In the genomic region with DNA sequence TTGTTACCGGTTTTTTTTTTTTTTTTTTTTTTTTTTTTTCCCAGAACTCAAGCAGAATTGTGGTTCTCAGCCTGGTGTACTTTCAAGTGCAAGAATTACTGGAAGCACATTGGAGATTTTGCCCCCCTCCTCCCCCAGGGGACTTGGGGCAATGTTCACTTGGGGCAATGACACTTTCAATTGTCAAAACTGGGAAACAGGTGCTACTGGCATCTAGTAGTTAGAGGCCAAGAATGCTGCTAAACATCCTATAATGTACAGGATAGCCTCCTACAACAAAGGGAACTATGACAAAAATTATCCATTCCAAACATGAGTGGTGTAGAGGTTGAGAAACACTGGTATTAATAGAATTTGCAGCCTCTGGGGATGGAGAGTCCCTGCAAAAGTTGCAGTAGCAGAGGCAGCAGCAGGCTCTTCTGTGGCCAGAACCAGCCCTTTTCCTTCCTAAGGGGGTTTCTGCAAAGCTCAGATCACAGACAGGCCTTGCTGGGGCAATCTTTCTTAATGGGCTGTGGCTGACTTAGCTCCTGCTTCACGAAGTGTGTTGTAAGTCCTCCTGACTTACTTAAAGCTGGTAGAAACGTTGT, we compare ENCODE assay signal across 1 cellular context.
TF ChIP-seq lines count a peak whose summit lies in the region.

No MANE protein-coding gene starts in this region.

TF ChIP-seq in K562, 482 proteins besides CTCF, POLR2A, EP300 and RAD21:
- TF ChIP-seq THRAP3 (IDR thresholded peaks at IDR 0.05; ENCODE audit: borderline replicate concordance), result no peak
- TF ChIP-seq, protein P1, sequence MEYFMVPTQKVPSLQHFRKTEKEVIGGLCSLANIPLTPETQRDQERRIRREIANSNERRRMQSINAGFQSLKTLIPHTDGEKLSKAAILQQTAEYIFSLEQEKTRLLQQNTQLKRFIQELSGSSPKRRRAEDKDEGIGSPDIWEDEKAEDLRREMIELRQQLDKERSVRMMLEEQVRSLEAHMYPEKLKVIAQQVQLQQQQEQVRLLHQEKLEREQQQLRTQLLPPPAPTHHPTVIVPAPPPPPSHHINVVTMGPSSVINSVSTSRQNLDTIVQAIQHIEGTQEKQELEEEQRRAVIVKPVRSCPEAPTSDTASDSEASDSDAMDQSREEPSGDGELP (CRISPR knock-in tag; IDR thresholded peaks at IDR 0.05; ENCODE audit: borderline replicate concordance), result no peak
- TF ChIP-seq HDAC3 (IDR thresholded peaks at IDR 0.05; ENCODE audit: borderline replicate concordance, partially characterized antibody), result no peak
- TF ChIP-seq KLF6 (CRISPR knock-in tag; IDR thresholded peaks at IDR 0.05; ENCODE audit: borderline replicate concordance), result no peak
- TF ChIP-seq ZNF253 (CRISPR knock-in tag; conservative IDR thresholded peaks at IDR 0.05), result no peak
- TF ChIP-seq ELF2 (CRISPR knock-in tag; IDR thresholded peaks at IDR 0.05), result no peak
- no peak for TF ChIP-seq CEBPB (tag; IDR thresholded peaks at IDR 0.05)
- TF ChIP-seq, protein P2, sequence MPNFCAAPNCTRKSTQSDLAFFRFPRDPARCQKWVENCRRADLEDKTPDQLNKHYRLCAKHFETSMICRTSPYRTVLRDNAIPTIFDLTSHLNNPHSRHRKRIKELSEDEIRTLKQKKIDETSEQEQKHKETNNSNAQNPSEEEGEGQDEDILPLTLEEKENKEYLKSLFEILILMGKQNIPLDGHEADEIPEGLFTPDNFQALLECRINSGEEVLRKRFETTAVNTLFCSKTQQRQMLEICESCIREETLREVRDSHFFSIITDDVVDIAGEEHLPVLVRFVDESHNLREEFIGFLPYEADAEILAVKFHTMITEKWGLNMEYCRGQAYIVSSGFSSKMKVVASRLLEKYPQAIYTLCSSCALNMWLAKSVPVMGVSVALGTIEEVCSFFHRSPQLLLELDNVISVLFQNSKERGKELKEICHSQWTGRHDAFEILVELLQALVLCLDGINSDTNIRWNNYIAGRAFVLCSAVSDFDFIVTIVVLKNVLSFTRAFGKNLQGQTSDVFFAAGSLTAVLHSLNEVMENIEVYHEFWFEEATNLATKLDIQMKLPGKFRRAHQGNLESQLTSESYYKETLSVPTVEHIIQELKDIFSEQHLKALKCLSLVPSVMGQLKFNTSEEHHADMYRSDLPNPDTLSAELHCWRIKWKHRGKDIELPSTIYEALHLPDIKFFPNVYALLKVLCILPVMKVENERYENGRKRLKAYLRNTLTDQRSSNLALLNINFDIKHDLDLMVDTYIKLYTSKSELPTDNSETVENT (CRISPR knock-in tag; IDR thresholded peaks at IDR 0.05), result no peak
- no peak for TF ChIP-seq ZNF79 (CRISPR knock-in tag; IDR thresholded peaks at IDR 0.05; ENCODE audit: low read depth)
TF ChIP-seq in K562: peak in this region for 0.
